Comparison of ENCODE assay signal across 17 cellular contexts in the genomic region with DNA sequence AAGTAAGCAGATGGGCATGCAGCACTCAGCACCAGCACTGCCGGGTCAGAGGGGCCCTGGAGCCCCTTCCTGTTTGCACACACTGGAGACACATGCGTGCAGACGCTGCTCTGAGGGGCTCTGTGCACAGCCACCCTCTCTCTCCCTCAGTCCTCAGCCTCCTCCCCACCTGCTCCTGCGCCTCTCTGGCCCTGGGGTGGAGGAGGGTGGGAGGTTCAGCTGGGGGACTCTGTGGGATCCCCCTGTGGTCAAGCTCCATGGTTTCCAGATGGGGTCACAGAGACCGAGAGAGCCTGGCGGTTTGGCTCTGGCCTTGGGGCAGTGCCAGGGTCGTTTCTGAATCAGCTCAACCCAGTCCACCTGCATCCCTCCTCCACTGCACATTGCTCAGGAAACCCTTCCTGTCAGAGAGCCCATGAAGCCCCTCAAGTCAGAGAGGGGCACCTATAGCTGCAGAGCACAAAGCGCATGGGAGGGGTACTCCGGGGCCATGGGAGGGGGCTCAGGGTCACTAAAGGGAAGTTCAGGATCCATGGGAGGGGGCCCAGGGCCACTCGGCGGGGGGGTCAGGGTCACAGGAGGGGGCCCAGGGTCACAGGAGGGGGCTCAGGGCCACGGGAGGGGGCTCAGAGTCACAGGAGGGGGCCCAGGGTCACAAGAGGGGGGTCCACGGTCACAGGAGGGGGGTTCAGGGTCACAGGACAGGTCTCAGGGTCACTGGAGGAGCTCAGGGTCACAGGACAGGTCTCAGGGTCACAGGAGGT.
DNase-seq lines count a peak whose midpoint lies in the region; ATAC-seq and TF ChIP-seq lines count a peak whose summit lies in the region.
"Had no signal": no experiment of that assay in that cellular context is flagged by ENCODE, and none has a peak within 500 bp of the region (broad histone marks: within the 10 kb centered on the region; RNA-seq: fewer than 3 reads in every experiment).

No MANE protein-coding gene starts in this region.

- no peaks in the 10 kb centered on the region for H4K20me1 ChIP-seq in DOHH2 (ENCODE audit: control insufficient read depth, insufficient read depth, low read depth, low read length)

- peaks cover 13% of the 10 kb centered on the region for H3K27me3 Mint-ChIP-seq in chondrocyte (ENCODE audit: low read depth)

- peak overlapping the region; percentile 66 for H3K4me2 ChIP-seq in DOHH2 (ENCODE audit: low read length)

- H3K9me2 ChIP-seq in DOHH2 (replicated peaks; ENCODE audit: control insufficient read depth, low read length): no peaks in the 10 kb centered on the region

- H3K27ac ChIP-seq in DOHH2 (ENCODE audit: low read depth, low read length): peak overlapping the region; percentile 93
- H3K27ac ChIP-seq: HL-60, RWPE1, SJSA1 had no signal

- no peaks in the 10 kb centered on the region for H3K79me2 ChIP-seq in DOHH2 (ENCODE audit: control insufficient read depth, low read length)

- H3K27ac Mint-ChIP-seq in chondrocyte (ENCODE audit: unreplicated experiment): no peak overlapping the region
- H3K27ac Mint-ChIP-seq: T-cell had no signal

- no peaks in the 10 kb centered on the region for H3K9me3 Mint-ChIP-seq in chondrocyte (ENCODE audit: low read depth)

- H3K4me1 Mint-ChIP-seq in chondrocyte (ENCODE audit: low read depth): peaks cover 5% of the 10 kb centered on the region

- no peaks in the 10 kb centered on the region for H3K36me3 ChIP-seq in DOHH2 (ENCODE audit: control insufficient read depth, low read length)
- H3K36me3 ChIP-seq: SJSA1 had no signal

- H3K4me1 ChIP-seq in DOHH2 (ENCODE audit: control insufficient read depth, low read length): peaks cover 91% of the 10 kb centered on the region
- H3K4me1 ChIP-seq: SJSA1 had no signal

- peaks cover 40% of the 10 kb centered on the region for H3F3A ChIP-seq in DOHH2 (ENCODE audit: control insufficient read depth, insufficient read depth)

- H3K4me3 ChIP-seq in DOHH2 (ENCODE audit: low read length): peak overlapping the region; percentile 50
- H3K4me3 ChIP-seq: K562, SJSA1 had no signal

- intact Hi-C loops in sciatic nerve (cut with DNase I): no loop called here

- H3K9me3 ChIP-seq in DOHH2 (ENCODE audit: control insufficient read depth, insufficient read depth, low read length): no peaks in the 10 kb centered on the region
- H3K9me3 ChIP-seq: SJSA1 had no signal

- H3K4me3 Mint-ChIP-seq in chondrocyte (ENCODE audit: unreplicated experiment): no peak overlapping the region
- H3K4me3 Mint-ChIP-seq: T-cell had no signal

- ATAC-seq in GM21423 (IDR thresholded peaks at IDR 0.05; ENCODE audit: unreplicated experiment) (peak; percentile 43), sciatic nerve (no peak)
- ATAC-seq: K562, T-cell had no signal

- no peaks in the 10 kb centered on the region for H3K36me3 Mint-ChIP-seq in chondrocyte (ENCODE audit: low read depth)
- H3K36me3 Mint-ChIP-seq: T-cell had no signal

- no peaks in the 10 kb centered on the region for H3K27me3 ChIP-seq in DOHH2 (ENCODE audit: control insufficient read depth, low read length)

- peak; percentile 59 for DNase-seq in chondrocyte (ENCODE audit: low spot score)
- peak; percentile 25 for DNase-seq in sciatic nerve (ENCODE audit: low spot score)
- DNase-seq in activated CD4-positive, alpha-beta T cell treated with anti-CD3 and anti-CD28 coated beads for 48 hours: no peak
- DNase-seq in NCI-H446 treated with DMSO at 0.1 percent for 48 hours (lab: John Stamatoyannopoulos, UW): no peak
- DNase-seq in activated CD4-positive, CD25-positive, alpha-beta regulatory T cell (lab: John Stamatoyannopoulos, UW): no peak
- DNase-seq: GOT3, NCI-H1048, NCI-H1694, NCI-H2107, NCI-H774, T-cell had no signal

- TF ChIP-seq CTCF in DOHH2 (IDR thresholded peaks at IDR 0.05; ENCODE audit: low read depth, low read length, poor library complexity, severe bottlenecking): no peak
- no peak for TF ChIP-seq CTCF in chondrocyte (IDR thresholded peaks at IDR 0.05)

Comparison
In these comparisons a context has a peak if more than half of its experiments do, and no peak if none do; other contexts are left out.
1. DNase-seq: peak in chondrocyte (single experiment) and sciatic nerve (single experiment); none in activated CD4-positive, alpha-beta T cell treated with anti-CD3 and anti-CD28 coated beads for 48 hours (single experiment), NCI-H446 treated with DMSO at 0.1 percent for 48 hours (single experiment) and activated CD4-positive, CD25-positive, alpha-beta regulatory T cell (0 of 4).